ENCODE assay signal across 1 cellular context in the genomic region with DNA sequence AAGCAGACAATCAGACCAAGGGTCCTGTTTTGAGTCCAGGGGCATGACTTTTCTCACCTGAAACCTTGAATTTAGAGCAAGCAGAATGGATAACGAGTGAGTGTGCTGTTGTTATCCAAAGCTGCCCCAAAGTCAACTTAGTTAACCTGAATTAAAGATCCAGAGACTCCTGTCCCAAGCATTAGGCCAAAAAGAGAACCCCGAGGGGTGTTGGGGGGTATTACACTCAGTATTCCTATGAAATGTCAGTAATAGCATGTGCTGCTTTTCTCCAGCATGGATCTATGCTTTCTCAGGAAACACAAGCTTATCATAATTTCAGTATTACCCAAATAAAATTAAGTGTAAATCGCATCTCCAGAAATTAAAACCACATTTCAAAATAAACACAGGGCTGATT.
TF ChIP-seq lines count a peak whose summit lies in the region.

No MANE protein-coding gene starts in this region.

TF ChIP-seq in HCT116, 20 proteins besides CTCF, POLR2A, EP300 and RAD21:
- TF ChIP-seq SRF (IDR thresholded peaks at IDR 0.05; ENCODE audit: low read depth) (no peak), EZH2 (IDR thresholded peaks at IDR 0.05) (no peak), JUND (IDR thresholded peaks at IDR 0.05) (no peak), ELF1 (IDR thresholded peaks at IDR 0.05; ENCODE audit: borderline replicate concordance, low read depth) (no peak), ZNF274 (IDR thresholded peaks at IDR 0.05; ENCODE audit: low read depth, low read length) (no peak), CBX3 (IDR thresholded peaks at IDR 0.05; ENCODE audit: low read depth) (no peak), EGR1 (IDR thresholded peaks at IDR 0.05; ENCODE audit: low read depth) (no peak), EZH2phosphoT487 (IDR thresholded peaks at IDR 0.05; ENCODE audit: borderline replicate concordance) (no peak), SIN3A (IDR thresholded peaks at IDR 0.05; ENCODE audit: low read depth) (no peak), ZFX (IDR thresholded peaks at IDR 0.05) (no peak), TCF7L2 (IDR thresholded peaks at IDR 0.05; ENCODE audit: borderline replicate concordance, extremely low read depth, insufficient read depth, insufficient read length) (no peak), SP1 (IDR thresholded peaks at IDR 0.05; ENCODE audit: low read depth) (no peak), CEBPB (IDR thresholded peaks at IDR 0.05; ENCODE audit: low read depth) (no peak)
- TF ChIP-seq, protein P1, sequence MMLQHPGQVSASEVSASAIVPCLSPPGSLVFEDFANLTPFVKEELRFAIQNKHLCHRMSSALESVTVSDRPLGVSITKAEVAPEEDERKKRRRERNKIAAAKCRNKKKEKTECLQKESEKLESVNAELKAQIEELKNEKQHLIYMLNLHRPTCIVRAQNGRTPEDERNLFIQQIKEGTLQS (IDR thresholded peaks at IDR 0.05) = no peak
- TF ChIP-seq, protein P2, sequence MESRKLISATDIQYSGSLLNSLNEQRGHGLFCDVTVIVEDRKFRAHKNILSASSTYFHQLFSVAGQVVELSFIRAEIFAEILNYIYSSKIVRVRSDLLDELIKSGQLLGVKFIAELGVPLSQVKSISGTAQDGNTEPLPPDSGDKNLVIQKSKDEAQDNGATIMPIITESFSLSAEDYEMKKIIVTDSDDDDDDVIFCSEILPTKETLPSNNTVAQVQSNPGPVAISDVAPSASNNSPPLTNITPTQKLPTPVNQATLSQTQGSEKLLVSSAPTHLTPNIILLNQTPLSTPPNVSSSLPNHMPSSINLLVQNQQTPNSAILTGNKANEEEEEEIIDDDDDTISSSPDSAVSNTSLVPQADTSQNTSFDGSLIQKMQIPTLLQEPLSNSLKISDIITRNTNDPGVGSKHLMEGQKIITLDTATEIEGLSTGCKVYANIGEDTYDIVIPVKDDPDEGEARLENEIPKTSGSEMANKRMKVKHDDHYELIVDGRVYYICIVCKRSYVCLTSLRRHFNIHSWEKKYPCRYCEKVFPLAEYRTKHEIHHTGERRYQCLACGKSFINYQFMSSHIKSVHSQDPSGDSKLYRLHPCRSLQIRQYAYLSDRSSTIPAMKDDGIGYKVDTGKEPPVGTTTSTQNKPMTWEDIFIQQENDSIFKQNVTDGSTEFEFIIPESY (IDR thresholded peaks at IDR 0.05; ENCODE audit: extremely low read depth, insufficient replicate concordance, low read length) = no peak
